In genomic region chr3:192413461-192413860, GRCh38 we compare ENCODE assay signal across 22 cellular contexts.
A peak's percentile ranks its signal among the peaks of the same experiment; 100 is the strongest.
DNase-seq lines count a peak whose midpoint lies in the region; ATAC-seq, FAIRE-seq and TF ChIP-seq lines count a peak whose summit lies in the region.
"Had no signal": no experiment of that assay in that cellular context is flagged by ENCODE, and none has a peak within 500 bp of the region (broad histone marks: within the 10 kb centered on the region; RNA-seq: fewer than 3 reads in every experiment).

No MANE protein-coding gene starts in this region.

- ATAC-seq in foreskin keratinocyte: peak; percentile 20
- ATAC-seq in GM18861 (IDR thresholded peaks at IDR 0.05; ENCODE audit: unreplicated experiment): no peak
- ATAC-seq: HepG2 had no signal

- DNase-seq in HT1080 (ENCODE audit: low read depth) (peak; percentile 32), bronchial epithelial cell (ENCODE audit: low read depth) (peak; percentile 52), foreskin keratinocyte (peak in 1 of 2 donors; percentile 60), left ventricle myocardium inferior (no peak), BE2C (no peak)
- DNase-seq in activated CD4-positive, alpha-beta T cell treated with anti-CD3 and anti-CD28 coated beads for 48 hours: no peak
- DNase-seq: DMS53, GM23248, H9, Karpas-422, NCI-H1105 treated with DMSO at 0.1 percent for 48 hours, NCI-H146, NCI-H1930, NCI-H446, NCI-H524 treated with DMSO at 0.1 percent for 48 hours, NCI-H774, Right ventricle myocardium superior, RPMI8226 had no signal

- no peak for TF ChIP-seq CTCF in bronchial epithelial cell (IDR thresholded peaks at IDR 0.05; ENCODE audit: insufficient read depth, low read length, severe bottlenecking)
- no peak for TF ChIP-seq CTCF in foreskin keratinocyte (conservative IDR thresholded peaks at IDR 0.05)
- TF ChIP-seq CTCF in left ventricle myocardium inferior (IDR thresholded peaks at IDR 0.05; ENCODE audit: borderline replicate concordance): no peak
- TF ChIP-seq CTCF in BE2C (IDR thresholded peaks at IDR 0.05; ENCODE audit: low read depth, low read length): no peak

- H3K36me3 ChIP-seq in bronchial epithelial cell (ENCODE audit: control insufficient read depth, insufficient read depth, low read length): no peaks in the 10 kb centered on the region
- H3K36me3 ChIP-seq in left ventricle myocardium inferior: no peaks in the 10 kb centered on the region
- H3K36me3 ChIP-seq in BE2C: no peaks in the 10 kb centered on the region
- H3K36me3 ChIP-seq: SJSA1 had no signal

- H3K4me1 ChIP-seq in foreskin keratinocyte: peaks cover 5% of the 10 kb centered on the region
- peaks cover 52% of the 10 kb centered on the region for H3K4me1 ChIP-seq in left ventricle myocardium inferior
- H3K4me1 ChIP-seq in BE2C: no peaks in the 10 kb centered on the region
- H3K4me1 ChIP-seq: SJSA1 had no signal

- H3K27ac ChIP-seq in foreskin keratinocyte (no peak overlapping the region), left ventricle myocardium inferior (replicated peaks) (no peak overlapping the region)
- H3K27ac ChIP-seq: GM23248, SJSA1 had no signal

- H3K4me3 ChIP-seq in bronchial epithelial cell (ENCODE audit: low read depth, low read length) (no peak overlapping the region), left ventricle myocardium inferior (no peak overlapping the region), BE2C (ENCODE audit: low read depth, low read length) (no peak overlapping the region)
- H3K4me3 ChIP-seq: GM23248, SJSA1 had no signal

- intact Hi-C loops in left ventricle myocardium inferior (cut with micrococcal nuclease): no loop called here

- H3K9me3 ChIP-seq in left ventricle myocardium inferior (replicated peaks): no peaks in the 10 kb centered on the region
- H3K9me3 ChIP-seq in BE2C: no peaks in the 10 kb centered on the region
- H3K9me3 ChIP-seq: SJSA1 had no signal

- H3K27me3 ChIP-seq in bronchial epithelial cell (ENCODE audit: control insufficient read depth, insufficient read depth, low read length): peaks cover 8% of the 10 kb centered on the region
- peaks cover 27% of the 10 kb centered on the region for H3K27me3 ChIP-seq in foreskin keratinocyte
- peaks cover 8% of the 10 kb centered on the region for H3K27me3 ChIP-seq in left ventricle myocardium inferior (ENCODE audit: low read depth)
- H3K27me3 ChIP-seq in BE2C: peaks cover 28% of the 10 kb centered on the region

- no peak for FAIRE-seq in bronchial epithelial cell (lab: Jason Lieb, UNC)
- FAIRE-seq: GM18507, HepG2 had no signal

Comparison
In these comparisons a context has a peak if more than half of its experiments do, and no peak if none do; other contexts are left out.
1. DNase-seq: peak in HT1080 (single experiment) and bronchial epithelial cell (single experiment); none in left ventricle myocardium inferior (single experiment), BE2C (single experiment) and activated CD4-positive, alpha-beta T cell treated with anti-CD3 and anti-CD28 coated beads for 48 hours (single experiment).